Comparison of ENCODE assay signal across 20 cellular contexts in the genomic region with DNA sequence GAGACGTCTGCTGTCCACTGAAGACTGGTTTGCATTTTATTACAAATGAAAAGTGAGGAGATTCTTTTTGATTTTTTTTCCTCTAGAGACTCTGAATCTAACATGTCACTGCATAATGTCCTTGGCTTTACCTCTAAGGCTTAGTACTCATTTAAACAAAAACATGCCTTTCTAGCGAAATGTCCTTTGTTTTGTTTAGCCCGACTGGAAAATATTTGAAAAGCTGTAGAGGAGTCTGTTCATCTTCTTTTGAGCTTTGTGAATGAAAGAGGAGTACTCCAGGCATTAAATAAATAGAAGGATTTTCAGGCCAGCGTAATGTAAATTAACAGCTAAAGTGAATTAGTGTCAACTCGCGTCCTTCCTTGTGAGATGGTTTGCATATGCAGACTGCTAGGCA.
DNase-seq lines count a peak whose midpoint lies in the region; ATAC-seq and TF ChIP-seq lines count a peak whose summit lies in the region.
"Had no signal": no experiment of that assay in that cellular context is flagged by ENCODE, and none has a peak within 500 bp of the region (broad histone marks: within the 10 kb centered on the region; RNA-seq: fewer than 3 reads in every experiment).

No MANE protein-coding gene starts in this region.

- H3K27ac ChIP-seq in esophagus muscularis mucosa (replicated peaks in 1 of 4) (peak overlapping the region; percentile 4 to 50 (median 31)), uterus (peak overlapping the region in 1 of 2 donors; percentile 5)

- H3K27me3 ChIP-seq in HAP-1 (ENCODE audit: low read depth), result no peaks in the 10 kb centered on the region
- no peaks in the 10 kb centered on the region for H3K27me3 ChIP-seq in esophagus muscularis mucosa
- H3K27me3 ChIP-seq in neuron (ENCODE audit: insufficient read depth, low read length), result no peaks in the 10 kb centered on the region
- no peaks in the 10 kb centered on the region for H3K27me3 ChIP-seq in uterus

- H3K4me3 Mint-ChIP-seq in activated CD4-positive, alpha-beta T cell treated with anti-CD3 and anti-CD28 coated beads, Interleukin-2, amount 10 ng/mL, durations not matched to agents 7 days and 5 days, result no peak overlapping the region
- H3K4me3 Mint-ChIP-seq in activated naive CD8-positive, alpha-beta T cell treated with anti-CD3 and anti-CD28 coated beads, Interleukin-2, amount 50 U/mL, for 24 hours, result no peak overlapping the region
- H3K4me3 Mint-ChIP-seq: CD8-positive, alpha-beta memory T cell had no signal

- H3K9me3 ChIP-seq in HAP-1, result no peaks in the 10 kb centered on the region
- no peaks in the 10 kb centered on the region for H3K9me3 ChIP-seq in esophagus muscularis mucosa
- no peaks in the 10 kb centered on the region for H3K9me3 ChIP-seq in neuron (ENCODE audit: low read length)
- no peaks in the 10 kb centered on the region for H3K9me3 ChIP-seq in uterus

- TF ChIP-seq POLR2A in esophagus muscularis mucosa (IDR thresholded peaks at IDR 0.05; ENCODE audit: low read depth) (no peak), uterus (IDR thresholded peaks at IDR 0.05) (no peak)

- H3K36me3 ChIP-seq in HAP-1 (replicated peaks), result no peaks in the 10 kb centered on the region
- H3K36me3 ChIP-seq in esophagus muscularis mucosa, result no peaks in the 10 kb centered on the region
- H3K36me3 ChIP-seq in neuron (ENCODE audit: insufficient read depth, low read length), result no peaks in the 10 kb centered on the region
- H3K36me3 ChIP-seq in uterus, result no peaks in the 10 kb centered on the region

- peaks cover 16% of the 10 kb centered on the region for H3K27me3 Mint-ChIP-seq in activated CD4-positive, alpha-beta T cell treated with anti-CD3 and anti-CD28 coated beads, Interleukin-2, amount 10 ng/mL, durations not matched to agents 7 days and 5 days
- H3K27me3 Mint-ChIP-seq in activated naive CD8-positive, alpha-beta T cell treated with anti-CD3 and anti-CD28 coated beads, Interleukin-2, amount 50 U/mL, for 24 hours, result peaks cover 31% of the 10 kb centered on the region

- in situ Hi-C loops in HAP-1 (cut with MboI; ENCODE audit: low sequenced_read_pairs), result no loop called here

- H2AFZ ChIP-seq in neuron (ENCODE audit: low read depth, low read length), result peak overlapping the region; percentile 77

- TF ChIP-seq CTCF in esophagus muscularis mucosa (IDR thresholded peaks at IDR 0.05) (no peak), uterus (IDR thresholded peaks at IDR 0.05) (no peak)

- 31% methylated on average over 6 of the region's 6 CpGs for WGBS in esophagus muscularis mucosa

- H3K4me1 ChIP-seq in HAP-1, result peaks cover 28% of the 10 kb centered on the region
- peaks cover 0 to 16% (median 14%) of the 10 kb centered on the region in 4 donors for H3K4me1 ChIP-seq in esophagus muscularis mucosa
- peaks cover 17% of the 10 kb centered on the region for H3K4me1 ChIP-seq in neuron (ENCODE audit: insufficient read depth, low read length)
- H3K4me1 ChIP-seq in uterus, result no peaks in the 10 kb centered on the region

- TF ChIP-seq EP300 in esophagus muscularis mucosa (IDR thresholded peaks at IDR 0.05), result no peak

- POLR2A ChIA-PET in activated CD4-positive, alpha-beta T cell treated with anti-CD3 and anti-CD28 coated beads, Interleukin-2, amount 10 ng/mL, durations not matched to agents 7 days and 5 days (lab: Charles Lee), result no interaction called here

- CTCF ChIA-PET in activated CD4-positive, alpha-beta T cell treated with anti-CD3 and anti-CD28 coated beads, Interleukin-2, amount 10 ng/mL, durations not matched to agents 7 days and 5 days (lab: Charles Lee), result interaction anchor here (1.0 kb wide), 1 partner anchor 42 kb away, joined by 3 read pairs; no protein-coding TSS in a partner anchor

- no peak for ATAC-seq in activated naive CD8-positive, alpha-beta T cell treated with anti-CD3 and anti-CD28 coated beads, Interleukin-2, amount 50 U/mL, for 24 hours
- no peak for ATAC-seq in GM21447 (IDR thresholded peaks at IDR 0.05; ENCODE audit: unreplicated experiment)

- H3K36me3 Mint-ChIP-seq in activated CD4-positive, alpha-beta T cell treated with anti-CD3 and anti-CD28 coated beads, Interleukin-2, amount 10 ng/mL, durations not matched to agents 7 days and 5 days (ENCODE audit: low read depth), result no peaks in the 10 kb centered on the region
- H3K36me3 Mint-ChIP-seq in activated naive CD8-positive, alpha-beta T cell treated with anti-CD3 and anti-CD28 coated beads, Interleukin-2, amount 50 U/mL, for 24 hours (ENCODE audit: low read depth), result no peaks in the 10 kb centered on the region
- H3K36me3 Mint-ChIP-seq: CD8-positive, alpha-beta memory T cell had no signal

- H3K9me3 Mint-ChIP-seq in activated CD4-positive, alpha-beta T cell treated with anti-CD3 and anti-CD28 coated beads, Interleukin-2, amount 10 ng/mL, durations not matched to agents 7 days and 5 days, result no peaks in the 10 kb centered on the region
- no peaks in the 10 kb centered on the region for H3K9me3 Mint-ChIP-seq in activated naive CD8-positive, alpha-beta T cell treated with anti-CD3 and anti-CD28 coated beads, Interleukin-2, amount 50 U/mL, for 24 hours
- H3K9me3 Mint-ChIP-seq: CD8-positive, alpha-beta memory T cell had no signal

- H3K4me1 Mint-ChIP-seq in activated CD4-positive, alpha-beta T cell treated with anti-CD3 and anti-CD28 coated beads, Interleukin-2, amount 10 ng/mL, durations not matched to agents 7 days and 5 days, result no peaks in the 10 kb centered on the region
- no peaks in the 10 kb centered on the region for H3K4me1 Mint-ChIP-seq in activated naive CD8-positive, alpha-beta T cell treated with anti-CD3 and anti-CD28 coated beads, Interleukin-2, amount 50 U/mL, for 24 hours
- H3K4me1 Mint-ChIP-seq: CD8-positive, alpha-beta memory T cell had no signal

- DNase-seq in HAP-1 (ENCODE audit: low spot score in 2 of 2) (peak; percentile 23 to 93), NCI-H345 treated with DMSO at 0.1 percent for 48 hours (lab: John Stamatoyannopoulos, UW; ENCODE audit: unreplicated experiment) (peak; percentile 49), esophagus muscularis mucosa (ENCODE audit: extremely low spot score) (no peak), uterus (no peak)
- no peak for DNase-seq in activated CD4-positive, alpha-beta T cell treated with anti-CD3 and anti-CD28 coated beads, Interleukin-2, amount 10 ng/mL, durations not matched to agents 7 days and 5 days
- no peak for DNase-seq in activated naive CD8-positive, alpha-beta T cell treated with anti-CD3 and anti-CD28 coated beads, Interleukin-2, amount 50 U/mL, for 24 hours
- DNase-seq: ACHN; C1 segment of cervical spinal cord; CD8-positive, alpha-beta memory T cell; GOT3; MM.1S; NCI-H1105; NCI-H1694; NCI-H2081 treated with DMSO at 0.1 percent for 48 hours; NCI-H2227 treated with DMSO at 0.1 percent for 48 hours; NCI-H69; OCI-M1; Right ventricle myocardium superior had no signal

- intact Hi-C loops in esophagus muscularis mucosa (cut with DNase I) (no loop called here), uterus (cut with DNase I; ENCODE audit: low total_unique reads) (no loop called here)

- H3K27ac Mint-ChIP-seq in activated CD4-positive, alpha-beta T cell treated with anti-CD3 and anti-CD28 coated beads, Interleukin-2, amount 10 ng/mL, durations not matched to agents 7 days and 5 days, result no peak overlapping the region
- no peak overlapping the region for H3K27ac Mint-ChIP-seq in activated naive CD8-positive, alpha-beta T cell treated with anti-CD3 and anti-CD28 coated beads, Interleukin-2, amount 50 U/mL, for 24 hours

- H3K4me3 ChIP-seq in HAP-1 (no peak overlapping the region), esophagus muscularis mucosa (no peak overlapping the region), neuron (ENCODE audit: low read length) (peak overlapping the region; percentile 7), uterus (no peak overlapping the region)

Comparison
In these comparisons a context has a peak if more than half of its experiments do, and no peak if none do; other contexts are left out.
1. DNase-seq: peak in HAP-1 (2 of 2) and NCI-H345 treated with DMSO at 0.1 percent for 48 hours (single experiment); none in esophagus muscularis mucosa (single experiment), uterus (0 of 2), activated CD4-positive, alpha-beta T cell treated with anti-CD3 and anti-CD28 coated beads, Interleukin-2, amount 10 ng/mL, durations not matched to agents 7 days and 5 days (single experiment) and activated naive CD8-positive, alpha-beta T cell treated with anti-CD3 and anti-CD28 coated beads, Interleukin-2, amount 50 U/mL, for 24 hours (single experiment).